Comparison of ENCODE assay signal across 19 cellular contexts in genomic region chr1:20983297-20983889, GRCh38.
DNase-seq lines count a peak whose midpoint lies in the region; ATAC-seq, FAIRE-seq and TF ChIP-seq lines count a peak whose summit lies in the region.
"Had no signal": no experiment of that assay in that cellular context is flagged by ENCODE, and none has a peak within 500 bp of the region (broad histone marks: within the 10 kb centered on the region; RNA-seq: fewer than 3 reads in every experiment).

No MANE protein-coding gene starts in this region.

- H3K36me3 ChIP-seq in gastrocnemius medialis = peaks cover 0 to 8% of the 10 kb centered on the region in 2 donors
- H3K36me3 ChIP-seq: cardiac muscle cell had no signal

- peak; percentile 38 for TF ChIP-seq CTCF in chondrocyte (IDR thresholded peaks at IDR 0.05)
- no peak for TF ChIP-seq CTCF in gastrocnemius medialis (IDR thresholded peaks at IDR 0.05 in 4 of 5, conservative IDR thresholded peaks at IDR 0.05 in 1 of 5)

- intact Hi-C loops in gastrocnemius medialis (cut with DNase I; ENCODE audit: low total_unique reads) = loop anchor here (2.0 kb wide), 1 partner anchor 211 kb away; no protein-coding TSS in a partner anchor

- no peaks in the 10 kb centered on the region for H3K27me3 Mint-ChIP-seq in chondrocyte (ENCODE audit: low read depth)
- no peaks in the 10 kb centered on the region for H3K27me3 Mint-ChIP-seq in activated naive CD8-positive, alpha-beta T cell treated with anti-CD3 and anti-CD28 coated beads, Interleukin-2, amount 50 U/mL, for 24 hours
- H3K27me3 Mint-ChIP-seq: activated CD4-positive, alpha-beta T cell treated with anti-CD3 and anti-CD28 coated beads, Interleukin-2, amount 10 ng/mL, durations not matched to agents 24 days and 14 days; activated naive CD8-positive, alpha-beta T cell; CD8-positive, alpha-beta memory T cell; effector memory CD8-positive, alpha-beta T cell had no signal

- no peak overlapping the region for H3K4me3 Mint-ChIP-seq in chondrocyte (ENCODE audit: unreplicated experiment)
- no peak overlapping the region for H3K4me3 Mint-ChIP-seq in activated naive CD8-positive, alpha-beta T cell treated with anti-CD3 and anti-CD28 coated beads, Interleukin-2, amount 50 U/mL, for 24 hours
- H3K4me3 Mint-ChIP-seq: activated CD4-positive, alpha-beta T cell treated with anti-CD3 and anti-CD28 coated beads, Interleukin-2, amount 10 ng/mL, durations not matched to agents 24 days and 14 days; activated naive CD8-positive, alpha-beta T cell; CD8-positive, alpha-beta memory T cell; effector memory CD8-positive, alpha-beta T cell; nephron progenitor cell had no signal

- H3K36me3 Mint-ChIP-seq in chondrocyte (ENCODE audit: low read depth) = no peaks in the 10 kb centered on the region
- H3K36me3 Mint-ChIP-seq in activated naive CD8-positive, alpha-beta T cell treated with anti-CD3 and anti-CD28 coated beads, Interleukin-2, amount 50 U/mL, for 24 hours (ENCODE audit: low read depth) = peaks cover 9% of the 10 kb centered on the region

- no peaks in the 10 kb centered on the region for H3K9me3 Mint-ChIP-seq in chondrocyte (ENCODE audit: low read depth)
- H3K9me3 Mint-ChIP-seq in activated naive CD8-positive, alpha-beta T cell treated with anti-CD3 and anti-CD28 coated beads, Interleukin-2, amount 50 U/mL, for 24 hours = no peaks in the 10 kb centered on the region
- H3K9me3 Mint-ChIP-seq: activated CD4-positive, alpha-beta T cell treated with anti-CD3 and anti-CD28 coated beads, Interleukin-2, amount 10 ng/mL, durations not matched to agents 24 days and 14 days; CD8-positive, alpha-beta memory T cell; effector memory CD8-positive, alpha-beta T cell; nephron progenitor cell had no signal

- no peaks in the 10 kb centered on the region for H3K9me3 ChIP-seq in gastrocnemius medialis
- H3K9me3 ChIP-seq: SJCRH30 had no signal

- peak; percentile 12 to 21 for ATAC-seq in gastrocnemius medialis
- ATAC-seq in activated naive CD8-positive, alpha-beta T cell treated with anti-CD3 and anti-CD28 coated beads, Interleukin-2, amount 50 U/mL, for 24 hours = no peak
- ATAC-seq: effector memory CD8-positive, alpha-beta T cell; right cardiac atrium had no signal

- no peak overlapping the region for H3K4me3 ChIP-seq in gastrocnemius medialis
- H3K4me3 ChIP-seq: cardiac muscle cell, SJCRH30 had no signal

- peak overlapping the region in 3 of 4 donors; percentile 12 to 49 (median 14) for H3K27ac ChIP-seq in gastrocnemius medialis
- H3K27ac ChIP-seq: SJCRH30 had no signal

- no peak for TF ChIP-seq POLR2A in gastrocnemius medialis (IDR thresholded peaks at IDR 0.05)

- no peak for FAIRE-seq in GM19239 (lab: Jason Lieb, UNC)

- no peaks in the 10 kb centered on the region for H3K27me3 ChIP-seq in gastrocnemius medialis
- H3K27me3 ChIP-seq: cardiac muscle cell, SJCRH30 had no signal

- peaks cover 26 to 36% of the 10 kb centered on the region in 2 donors for H3K4me1 ChIP-seq in gastrocnemius medialis
- H3K4me1 ChIP-seq: SJCRH30 had no signal

- H3K4me1 Mint-ChIP-seq in chondrocyte (ENCODE audit: low read depth) = peaks cover 26% of the 10 kb centered on the region
- H3K4me1 Mint-ChIP-seq in activated naive CD8-positive, alpha-beta T cell treated with anti-CD3 and anti-CD28 coated beads, Interleukin-2, amount 50 U/mL, for 24 hours = no peaks in the 10 kb centered on the region

- in situ Hi-C loops in gastrocnemius medialis (cut with MboI; ENCODE audit: low sequenced_read_pairs in 4 of 4) = loop anchor here in 3 of 4 donors (5.0 to 25.0 kb wide), 2 partner anchors 194 to 204 kb away; partner anchors contain the start of gene EIF4G3 (in 3 of the 3)

- no peak overlapping the region for H3K27ac Mint-ChIP-seq in chondrocyte (ENCODE audit: unreplicated experiment)
- H3K27ac Mint-ChIP-seq in activated naive CD8-positive, alpha-beta T cell treated with anti-CD3 and anti-CD28 coated beads, Interleukin-2, amount 50 U/mL, for 24 hours = no peak overlapping the region
- H3K27ac Mint-ChIP-seq: activated CD4-positive, alpha-beta T cell treated with anti-CD3 and anti-CD28 coated beads, Interleukin-2, amount 10 ng/mL, durations not matched to agents 24 days and 14 days; activated naive CD8-positive, alpha-beta T cell; nephron progenitor cell had no signal

- DNase-seq in NCI-H2171 treated with DMSO at 0.1 percent for 48 hours (lab: John Stamatoyannopoulos, UW) (peak; percentile 35), NCI-H2171 (lab: John Stamatoyannopoulos, UW) (no peak), NCI-H146 (lab: John Stamatoyannopoulos, UW) (peak; percentile 35), chondrocyte (ENCODE audit: low spot score) (no peak), gastrocnemius medialis (no peak), GM19239 (ENCODE audit: insufficient read length, low spot score) (no peak), activated T-cell treated with anti-CD3 and anti-CD28 coated beads for 4 hours (no peak)
- no peak for DNase-seq in activated naive CD8-positive, alpha-beta T cell treated with anti-CD3 and anti-CD28 coated beads, Interleukin-2, amount 50 U/mL, for 24 hours
- DNase-seq: ACHN; CD8-positive, alpha-beta memory T cell; effector memory CD8-positive, alpha-beta T cell; H7; nephron progenitor cell; right cardiac atrium; SJCRH30; stimulated activated CD4-positive, alpha-beta T cell treated with anti-CD3 and anti-CD28 coated beads, Interleukin-1b, Interleukin-23, amount 100 ng/mL, for 48 hours had no signal

Comparison
In these comparisons a context has a peak if more than half of its experiments do, and no peak if none do; other contexts are left out.
1. DNase-seq: peak in NCI-H2171 treated with DMSO at 0.1 percent for 48 hours (single experiment) and NCI-H146 (single experiment); none in NCI-H2171 (single experiment), chondrocyte (single experiment), gastrocnemius medialis (0 of 2), GM19239 (single experiment), activated naive CD8-positive, alpha-beta T cell treated with anti-CD3 and anti-CD28 coated beads, Interleukin-2, amount 50 U/mL, for 24 hours (single experiment) and activated T-cell treated with anti-CD3 and anti-CD28 coated beads for 4 hours (single experiment).